21 cellular contexts compared by ENCODE assay signal in the genomic region with DNA sequence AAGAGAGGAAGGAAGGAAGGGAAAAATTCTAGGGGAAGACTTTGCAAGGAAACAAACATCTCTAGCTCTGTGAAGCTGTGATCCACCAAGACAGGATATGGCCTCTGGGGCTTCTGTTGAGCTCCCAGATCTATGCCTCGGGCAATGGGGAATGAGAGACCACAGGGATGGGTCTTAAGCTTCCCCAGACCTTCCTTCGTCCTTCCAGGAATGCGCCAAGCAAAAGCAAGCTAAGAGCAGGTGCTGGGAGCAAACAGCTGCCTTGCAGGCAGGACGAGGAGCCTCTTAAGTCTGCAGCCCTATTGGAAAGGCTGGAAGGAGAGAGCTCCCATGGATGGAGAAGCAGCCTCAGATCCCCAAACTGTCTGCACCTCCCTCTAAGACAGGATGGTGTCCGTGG. TPM values are rescaled to one million over a fixed set of nuclear protein-coding genes. Genes with fewer than 3 reads are reported as not detected.
"Had no signal": no experiment of that assay in that cellular context is flagged by ENCODE, and none has a peak within 500 bp of the region (broad histone marks: within the 10 kb centered on the region; RNA-seq: fewer than 3 reads in every experiment).

No MANE protein-coding gene starts in this region.

- H3K4me1 Mint-ChIP-seq: endodermal cell had no signal

- H3K9me3 ChIP-seq: left lung, stomach, upper lobe of right lung had no signal

- H3K4me3 ChIP-seq: left lung, stomach, upper lobe of right lung had no signal

- H3K9me3 Mint-ChIP-seq: activated B cell treated with CpG ODN at 0.5 μM for 24 hours; activated T-cell treated with anti-CD3 and anti-CD28 coated beads, Interleukin-2, amount 50 U/mL, for 24 hours; activated T-helper 2 cell treated with anti-CD3 and anti-CD28 coated beads, Interferon-gamma antibody, Interleukin-2, Interleukin-4, amounts not matched to agents 10 μg/mL and 5 μg/mL and 100 μg/mL, durations not matched to agents 14 hours and 24 hours and 36 hours; brain; endodermal cell; natural killer cell treated with Interleukin-12 subunit alpha and Interleukin-12 subunit beta and Interleukin-15 and Interleukin-18, amount 100 ng/mL, for 72 hours; T-cell had no signal

- H3K4me3 Mint-ChIP-seq: activated B cell treated with CpG ODN at 0.5 μM for 24 hours; activated CD8-positive, alpha-beta T cell treated with anti-CD3 and anti-CD28 coated beads, Interleukin-2, amount 10 ng/mL, durations not matched to agents 7 days and 5 days; activated T-cell treated with anti-CD3 and anti-CD28 coated beads, Interleukin-2, amount 50 U/mL, for 24 hours; brain; endodermal cell; natural killer cell treated with Interleukin-12 subunit alpha and Interleukin-12 subunit beta and Interleukin-15 and Interleukin-18, amount 100 ng/mL, for 72 hours; T-cell had no signal

- H3K36me3 ChIP-seq: left lung, stomach, upper lobe of right lung had no signal

- H3K27me3 ChIP-seq: foreskin keratinocyte, left lung, stomach, upper lobe of right lung had no signal

- H3K27me3 Mint-ChIP-seq: activated B cell treated with CpG ODN at 0.5 μM for 24 hours; brain; natural killer cell treated with Interleukin-12 subunit alpha and Interleukin-12 subunit beta and Interleukin-15 and Interleukin-18, amount 100 ng/mL, for 72 hours had no signal

- H3K36me3 Mint-ChIP-seq: brain; natural killer cell treated with Interleukin-12 subunit alpha and Interleukin-12 subunit beta and Interleukin-15 and Interleukin-18, amount 100 ng/mL, for 72 hours; T-cell had no signal

- H3K27ac ChIP-seq: epithelial cell of prostate, foreskin keratinocyte, left lung, upper lobe of right lung had no signal

- DNase-seq: activated B cell treated with CpG ODN at 0.5 μM for 24 hours; activated CD4-positive, alpha-beta T cell treated with anti-CD3 and anti-CD28 coated beads for 48 hours; activated CD8-positive, alpha-beta T cell treated with anti-CD3 and anti-CD28 coated beads, Interleukin-2, amount 10 ng/mL, durations not matched to agents 7 days and 5 days; activated naive CD4-positive, alpha-beta T cell treated with Interleukin-2 at 50 U/mL for 16 hours; activated T-cell treated with anti-CD3 and anti-CD28 coated beads, Interleukin-2, amount 50 U/mL, for 24 hours; caudate nucleus; endodermal cell; foreskin keratinocyte; head of caudate nucleus; left lung; mammary epithelial cell; stimulated activated CD4-positive, alpha-beta T cell treated with anti-CD3 and anti-CD28 coated beads, Interleukin-4, amount 100 ng/mL, for 1 hour; T-cell; upper lobe of right lung had no signal

- H3K27ac Mint-ChIP-seq: activated B cell treated with CpG ODN at 0.5 μM for 24 hours; activated CD8-positive, alpha-beta T cell treated with anti-CD3 and anti-CD28 coated beads, Interleukin-2, amount 10 ng/mL, durations not matched to agents 7 days and 5 days; activated T-cell treated with anti-CD3 and anti-CD28 coated beads, Interleukin-2, amount 50 U/mL, for 24 hours; activated T-helper 2 cell treated with anti-CD3 and anti-CD28 coated beads, Interferon-gamma antibody, Interleukin-2, Interleukin-4, amounts not matched to agents 10 μg/mL and 5 μg/mL and 100 μg/mL, durations not matched to agents 14 hours and 24 hours and 36 hours; endodermal cell; progenitor cell of endocrine pancreas; T-cell had no signal

RNA-seq across cellular contexts. Expression of gene ELN, which starts 21.9 kb away (rescaled TPM):
- total RNA-seq: activated B cell treated with CpG ODN at 0.5 μM for 24 hours; activated CD8-positive, alpha-beta T cell treated with anti-CD3 and anti-CD28 coated beads, Interleukin-2, amount 10 ng/mL, durations not matched to agents 7 days and 5 days; activated T-helper 2 cell treated with anti-CD3 and anti-CD28 coated beads, Interferon-gamma antibody, Interleukin-2, Interleukin-4, amounts not matched to agents 10 μg/mL and 5 μg/mL and 100 μg/mL, durations not matched to agents 14 hours and 24 hours and 36 hours; foreskin keratinocyte; kidney epithelial cell had no signal
- polyA plus RNA-seq: foreskin keratinocyte, mammary epithelial cell had no signal
